ENCODE assay signal across 29 cellular contexts in genomic region chr2:240070907-240071306, GRCh38. TPM values are rescaled to one million over a fixed set of nuclear protein-coding genes. Genes with fewer than 3 reads are reported as not detected.
DNase-seq lines count a peak whose midpoint lies in the region; ATAC-seq, FAIRE-seq and TF ChIP-seq lines count a peak whose summit lies in the region.
"Had no signal": no experiment of that assay in that cellular context is flagged by ENCODE, and none has a peak within 500 bp of the region (broad histone marks: within the 10 kb centered on the region; RNA-seq: fewer than 3 reads in every experiment).

No MANE protein-coding gene starts in this region.

- H3K27me3 ChIP-seq in HepG2 (ENCODE audit: control insufficient read depth in 1 of 2, insufficient read depth in 2 of 2, low read length in 2 of 2) (peaks cover 0 to 13% of the 10 kb centered on the region in 2 experiments; a peak in 2 of 5 replicates), right lobe of liver (no peaks in the 10 kb centered on the region), K562 (ENCODE audit: control insufficient read depth in 2 of 2, insufficient read depth in 2 of 2, low read length in 2 of 2) (no peaks in the 10 kb centered on the region; a peak in 1 of 5 replicates)
- H3K27me3 ChIP-seq: BLaER1 had no signal

- no peaks in the 10 kb centered on the region for H4K20me1 ChIP-seq in HepG2 (ENCODE audit: insufficient read depth, low read length)
- no peaks in the 10 kb centered on the region for H4K20me1 ChIP-seq in K562 (replicated peaks; ENCODE audit: control insufficient read depth, insufficient read depth, low read length)
- H4K20me1 ChIP-seq: BLaER1 had no signal

- TF ChIP-seq CTCF in HepG2 (CRISPR knock-in tag; IDR thresholded peaks at IDR 0.05), result no peak
- no peak for TF ChIP-seq CTCF in right lobe of liver (IDR thresholded peaks at IDR 0.05)
- no peak for TF ChIP-seq CTCF in K562 (IDR thresholded peaks at IDR 0.05 in 2 of 3, conservative IDR thresholded peaks at IDR 0.05 in 1 of 3; ENCODE audit: insufficient read depth in 2 of 3, low read depth in 1 of 3, low read length in 3 of 3)

- H3K4me2 ChIP-seq in HepG2 (ENCODE audit: low read depth, low read length) (no peak overlapping the region), K562 (ENCODE audit: insufficient read depth, low read length) (no peak overlapping the region)
- H3K4me2 ChIP-seq: BLaER1 had no signal

- DNase-seq in HepG2 (ENCODE audit: low spot score), result no peak
- DNase-seq in right lobe of liver, result no peak
- DNase-seq in K562 (ENCODE audit: extremely low read depth in 1 of 4, low spot score in 3 of 4), result no peak
- DNase-seq: ACHN; BE2C; C1 segment of cervical spinal cord; CD4-positive, alpha-beta memory T cell; CD4-positive, CD25-positive, alpha-beta regulatory T cell; CD8-positive, alpha-beta memory T cell; COR-L47; DMS 273 treated with DMSO at 0.1 percent for 48 hours; DMS153; DMS53; DMS79; DND-41; EL; GDM1 had no signal

- H3K4me1 ChIP-seq in HepG2 (ENCODE audit: insufficient read depth, low read length) (no peaks in the 10 kb centered on the region), right lobe of liver (no peaks in the 10 kb centered on the region), K562 (replicated peaks in 1 of 2; ENCODE audit: control insufficient read depth in 2 of 2, insufficient read depth in 2 of 2, low read length in 2 of 2) (no peaks in the 10 kb centered on the region)
- H3K4me1 ChIP-seq: BE2C, BLaER1 had no signal

- no TSS peak for BruUV-seq in HepG2 (replicated peaks; lab: Mats Ljungman, UMichigan)
- no TSS peak for BruUV-seq in K562 (replicated peaks; lab: Mats Ljungman, UMichigan)

- ATAC-seq in HepG2 (no peak), right lobe of liver (no peak), K562 (no peak), GM19397 (IDR thresholded peaks at IDR 0.05; ENCODE audit: unreplicated experiment) (no peak)
- ATAC-seq: GM12878 had no signal

- POLR2A ChIA-PET in HepG2 (lab: Yijun Ruan, JAX), result no interaction called here
- POLR2A ChIA-PET in K562 (lab: Yijun Ruan, JAX), result no interaction called here

- H3K36me3 ChIP-seq in HepG2 (replicated peaks in 1 of 2; ENCODE audit: control insufficient read depth in 1 of 2, insufficient read depth in 2 of 2, low read length in 2 of 2) (no peaks in the 10 kb centered on the region), right lobe of liver (no peaks in the 10 kb centered on the region), K562 (ENCODE audit: control insufficient read depth, insufficient read depth, low read length) (no peaks in the 10 kb centered on the region)
- H3K36me3 ChIP-seq: BE2C, BLaER1 had no signal

- H2AFZ ChIP-seq in HepG2 (ENCODE audit: low read length) (no peak overlapping the region), K562 (ENCODE audit: low read depth, low read length) (no peak overlapping the region)

- H3K9ac ChIP-seq in HepG2 (ENCODE audit: insufficient read depth, low read depth, low read length) (no peak overlapping the region), K562 (ENCODE audit: insufficient read depth in 1 of 2, low read depth in 2 of 2, low read length in 2 of 2) (no peak overlapping the region)
- H3K9ac ChIP-seq: BLaER1 had no signal

- TF ChIP-seq EP300 in HepG2 (IDR thresholded peaks at IDR 0.05; ENCODE audit: low read depth in 2 of 2, low read length in 2 of 2) (no peak), HepG2 (CRISPR knock-in tag; IDR thresholded peaks at IDR 0.05; ENCODE audit: borderline replicate concordance) (no peak), K562 (IDR thresholded peaks at IDR 0.05; ENCODE audit: low read length) (no peak)

- intact Hi-C loops in HepG2 (cut with micrococcal nuclease; ENCODE audit: unreplicated experiment), result no loop called here
- intact Hi-C loops in right lobe of liver (cut with DNase I), result no loop called here
- intact Hi-C loops in K562 (cut with micrococcal nuclease), result no loop called here

- no peaks in the 10 kb centered on the region for H3K79me2 ChIP-seq in HepG2 (ENCODE audit: insufficient read depth, low read length)
- H3K79me2 ChIP-seq in K562 (ENCODE audit: control insufficient read depth, insufficient read depth, low read length), result no peaks in the 10 kb centered on the region

- TF ChIP-seq POLR2A in HepG2 (IDR thresholded peaks at IDR 0.05; ENCODE audit: insufficient read depth in 1 of 2, low read depth in 2 of 2, low read length in 2 of 2), result no peak
- TF ChIP-seq POLR2A in right lobe of liver (IDR thresholded peaks at IDR 0.05), result no peak
- TF ChIP-seq POLR2A in K562 (conservative IDR thresholded peaks at IDR 0.05), result no peak

- H3K9me3 ChIP-seq in HepG2 (ENCODE audit: low read length) (no peaks in the 10 kb centered on the region), right lobe of liver (no peaks in the 10 kb centered on the region), K562 (replicated peaks; ENCODE audit: control insufficient read depth, insufficient read depth, low read depth, low read length) (no peaks in the 10 kb centered on the region)
- H3K9me3 ChIP-seq: BE2C had no signal

- CTCF ChIA-PET in HepG2 (lab: Yijun Ruan, JAX; ENCODE audit: low intra/inter-chr PET ratio, low total read pairs), result no interaction called here
- CTCF ChIA-PET in K562 (lab: Yijun Ruan, JAX; ENCODE audit: low intra/inter-chr PET ratio), result no interaction called here

- FAIRE-seq in HepG2 (lab: Jason Lieb, UNC) (no peak), K562 (lab: Jason Lieb, UNC) (no peak)
- FAIRE-seq: GM12878, GM12892, GM18507 had no signal

- no peak overlapping the region for H3K4me3 ChIP-seq in HepG2 (replicated peaks in 1 of 3; ENCODE audit: insufficient read depth in 1 of 3, low read depth in 2 of 3, low read length in 3 of 3)
- no peak overlapping the region for H3K4me3 ChIP-seq in right lobe of liver
- H3K4me3 ChIP-seq in K562, result no peak overlapping the region
- H3K4me3 ChIP-seq: BLaER1, GM12878 had no signal

- H3K27ac ChIP-seq in HepG2 (ENCODE audit: extremely low read length, insufficient read depth, low read length), result no peak overlapping the region
- no peak overlapping the region for H3K27ac ChIP-seq in right lobe of liver
- no peak overlapping the region for H3K27ac ChIP-seq in K562 (ENCODE audit: extremely low read depth, low read depth, low read length)
- H3K27ac ChIP-seq: 22Rv1, BLaER1 had no signal

- no peaks in the 10 kb centered on the region for H3K9me1 ChIP-seq in K562 (ENCODE audit: control insufficient read depth, insufficient read depth, low read length)

- TF ChIP-seq RAD21 in HepG2 (CRISPR knock-in tag; IDR thresholded peaks at IDR 0.05) (no peak), K562 (CRISPR knock-in tag; conservative IDR thresholded peaks at IDR 0.05 in 1 of 2, IDR thresholded peaks at IDR 0.05 in 1 of 2) (no peak)

- 27% methylated on average over 3 of the region's 3 CpGs for WGBS in HepG2 (ENCODE audit: low lambda C conversion rate)
- 85% methylated on average over 3 of the region's 3 CpGs for WGBS in right lobe of liver (ENCODE audit: insufficient coverage, low coverage, low lambda C conversion rate, missing lambda C conversion rate)
- 0% methylated on average over 3 of the region's 3 CpGs for WGBS in K562 (ENCODE audit: insufficient coverage, low coverage, missing lambda C conversion rate)

- in situ Hi-C loops in HepG2 (cut with HindIII; ENCODE audit: extremely low pct_ligation_motif_present, low pct_unique_long_range_greater_than_20kb) (no loop called here), K562 (cut with MboI) (no loop called here)

RNA-seq across cellular contexts. Expression of gene OR6B3, which starts 17.6 kb away (rescaled TPM):
- total RNA-seq in HepG2 (2016; rRNA removed; fragmentation: Illumina TruSeq; extraction: Trizol) (not detected in 2 replicates), right lobe of liver (not detected), K562 (2014; rRNA removed) (not detected in 2 replicates), K562 (2014; rRNA removed; fragmentation: Illumina TruSeq; extraction: Trizol) (not detected in 2 replicates), K562 (2015; rRNA removed; fragmentation: Illumina TruSeq; extraction: Trizol) (not detected in 2 replicates), K562 (2021) (not detected in 2 replicates)
- not detected in 2 replicates for total RNA-seq in HepG2 (2016; cell fraction: cytosol; rRNA removed; fragmentation: Illumina TruSeq; extraction: Trizol; ENCODE audit: low read depth)
- not detected in 2 replicates for total RNA-seq in HepG2 (2016; cell fraction: insoluble cytoplasmic fraction; rRNA removed; fragmentation: Illumina TruSeq; extraction: Trizol)
- total RNA-seq in HepG2 (2016; cell fraction: membrane; rRNA removed; fragmentation: Illumina TruSeq; extraction: Trizol), result not detected in 2 replicates
- total RNA-seq in HepG2 (2016; cell fraction: nucleus; rRNA removed; fragmentation: Illumina TruSeq; extraction: Trizol), result not detected in 2 replicates
- polyA plus RNA-seq in HepG2 (2011; rRNA removed) (not detected in 2 replicates), K562 (2011; rRNA removed) (not detected in 2 replicates), K562 (2014; fragmentation: Illumina TruSeq; extraction: Trizol) (not detected in 2 replicates), K562 (2014; fragmentation: Nextera tagmentation; extraction: Ambion mirVana) (not detected), K562 (2014; rRNA removed) (not detected in 2 replicates)
- polyA plus RNA-seq in HepG2 (2011; cell fraction: cytosol; rRNA removed), result not detected in 2 replicates
- polyA plus RNA-seq in HepG2 (2011; cell fraction: nucleus; rRNA removed), result not detected in 2 replicates
- not detected in 2 replicates for polyA plus RNA-seq in HepG2 (2012)
- not detected in 2 replicates for polyA plus RNA-seq in HepG2 (2016; cell fraction: cytosol; fragmentation: Illumina TruSeq; extraction: Trizol; ENCODE audit: low read depth)
- polyA plus RNA-seq in HepG2 (2016; cell fraction: insoluble cytoplasmic fraction; fragmentation: Illumina TruSeq; extraction: Trizol; ENCODE audit: low read depth), result not detected in 2 replicates
- not detected in 2 replicates for polyA plus RNA-seq in HepG2 (2016; cell fraction: membrane; fragmentation: Illumina TruSeq; extraction: Trizol; ENCODE audit: low read depth)
- polyA plus RNA-seq in HepG2 (2016; cell fraction: nucleus; fragmentation: Illumina TruSeq; extraction: Trizol; ENCODE audit: insufficient read depth, low read depth), result not detected in 2 replicates
- polyA minus RNA-seq in HepG2 (2011; rRNA and poly(A)+ RNA removed; ENCODE audit: low replicate concordance), result not detected in 2 replicates
- polyA minus RNA-seq in HepG2 (2011; cell fraction: cytosol; rRNA and poly(A)+ RNA removed), result not detected in 2 replicates
- not detected in 2 replicates for polyA minus RNA-seq in HepG2 (2011; cell fraction: nucleus; rRNA and poly(A)+ RNA removed)
- total RNA-seq in K562 (2011; cell fraction: chromatin; rRNA removed; ENCODE audit: low replicate concordance), result not detected in 2 replicates
- total RNA-seq in K562 (2011; cell fraction: nucleolus; rRNA removed), result not detected in 2 replicates
- not detected in 2 replicates for total RNA-seq in K562 (2011; cell fraction: nucleoplasm; rRNA removed)
- polyA plus RNA-seq in K562 (2011; cell fraction: cytosol; rRNA removed), result not detected in 2 replicates
- polyA plus RNA-seq in K562 (2011; cell fraction: nucleus; rRNA removed), result not detected in 2 replicates
- not detected in 2 replicates for polyA plus RNA-seq in K562 (2012)
- not detected in 2 replicates for polyA minus RNA-seq in K562 (2011; rRNA and poly(A)+ RNA removed)
- polyA minus RNA-seq in K562 (2011; cell fraction: cytosol; rRNA and poly(A)+ RNA removed), result not detected in 2 replicates
- polyA minus RNA-seq in K562 (2011; cell fraction: nucleus; rRNA and poly(A)+ RNA removed), result not detected in 2 replicates
- total RNA-seq: A172; A673; CD4-positive, alpha-beta memory T cell; CD4-positive, CD25-positive, alpha-beta regulatory T cell; CD8-positive, alpha-beta memory T cell; Daoy; G401; GM12878 had no signal
- polyA plus RNA-seq: AG04450; CD14-positive monocyte; CD4-positive, alpha-beta memory T cell; CD4-positive, CD25-positive, alpha-beta regulatory T cell; CD8-positive, alpha-beta memory T cell; GM12878 had no signal

RNA-seq across cellular contexts. Expression of gene OR6B2, which starts 40.7 kb away (rescaled TPM):
- total RNA-seq in HepG2 (2016; rRNA removed; fragmentation: Illumina TruSeq; extraction: Trizol) (not detected in 2 replicates), right lobe of liver (not detected), K562 (2014; rRNA removed) (not detected in 2 replicates), K562 (2014; rRNA removed; fragmentation: Illumina TruSeq; extraction: Trizol) (not detected in 2 replicates), K562 (2015; rRNA removed; fragmentation: Illumina TruSeq; extraction: Trizol) (not detected in 2 replicates), K562 (2021) (not detected in 2 replicates)
- not detected in 2 replicates for total RNA-seq in HepG2 (2016; cell fraction: cytosol; rRNA removed; fragmentation: Illumina TruSeq; extraction: Trizol; ENCODE audit: low read depth)
- not detected in 2 replicates for total RNA-seq in HepG2 (2016; cell fraction: insoluble cytoplasmic fraction; rRNA removed; fragmentation: Illumina TruSeq; extraction: Trizol)
- total RNA-seq in HepG2 (2016; cell fraction: membrane; rRNA removed; fragmentation: Illumina TruSeq; extraction: Trizol), result not detected in 2 replicates
- not detected in 2 replicates for total RNA-seq in HepG2 (2016; cell fraction: nucleus; rRNA removed; fragmentation: Illumina TruSeq; extraction: Trizol)
- polyA plus RNA-seq in HepG2 (2011; rRNA removed) (not detected in 2 replicates), K562 (2011; rRNA removed) (not detected in 2 replicates), K562 (2014; fragmentation: Illumina TruSeq; extraction: Trizol) (not detected in 2 replicates), K562 (2014; fragmentation: Nextera tagmentation; extraction: Ambion mirVana) (not detected), K562 (2014; rRNA removed) (not detected in 2 replicates)
- not detected in 2 replicates for polyA plus RNA-seq in HepG2 (2011; cell fraction: cytosol; rRNA removed)
- not detected in 2 replicates for polyA plus RNA-seq in HepG2 (2011; cell fraction: nucleus; rRNA removed)
- polyA plus RNA-seq in HepG2 (2012), result not detected in 2 replicates
- polyA plus RNA-seq in HepG2 (2016; cell fraction: cytosol; fragmentation: Illumina TruSeq; extraction: Trizol; ENCODE audit: low read depth), result not detected in 2 replicates
- polyA plus RNA-seq in HepG2 (2016; cell fraction: insoluble cytoplasmic fraction; fragmentation: Illumina TruSeq; extraction: Trizol; ENCODE audit: low read depth), result not detected in 2 replicates
- not detected in 2 replicates for polyA plus RNA-seq in HepG2 (2016; cell fraction: membrane; fragmentation: Illumina TruSeq; extraction: Trizol; ENCODE audit: low read depth)
- polyA plus RNA-seq in HepG2 (2016; cell fraction: nucleus; fragmentation: Illumina TruSeq; extraction: Trizol; ENCODE audit: insufficient read depth, low read depth), result not detected in 2 replicates
- not detected in 2 replicates for polyA minus RNA-seq in HepG2 (2011; rRNA and poly(A)+ RNA removed; ENCODE audit: low replicate concordance)
- polyA minus RNA-seq in HepG2 (2011; cell fraction: cytosol; rRNA and poly(A)+ RNA removed), result not detected in 2 replicates
- polyA minus RNA-seq in HepG2 (2011; cell fraction: nucleus; rRNA and poly(A)+ RNA removed), result not detected in 2 replicates
- not detected in 2 replicates for total RNA-seq in K562 (2011; cell fraction: chromatin; rRNA removed; ENCODE audit: low replicate concordance)
- total RNA-seq in K562 (2011; cell fraction: nucleolus; rRNA removed), result not detected in 2 replicates
- not detected in 2 replicates for total RNA-seq in K562 (2011; cell fraction: nucleoplasm; rRNA removed)
- not detected in 2 replicates for polyA plus RNA-seq in K562 (2011; cell fraction: cytosol; rRNA removed)
- not detected in 2 replicates for polyA plus RNA-seq in K562 (2011; cell fraction: nucleus; rRNA removed)
- polyA plus RNA-seq in K562 (2012), result not detected in 2 replicates
- polyA minus RNA-seq in K562 (2011; rRNA and poly(A)+ RNA removed), result not detected in 2 replicates
- polyA minus RNA-seq in K562 (2011; cell fraction: cytosol; rRNA and poly(A)+ RNA removed), result not detected in 2 replicates
- polyA minus RNA-seq in K562 (2011; cell fraction: nucleus; rRNA and poly(A)+ RNA removed), result not detected in 2 replicates
- total RNA-seq: A172; A673; CD4-positive, alpha-beta memory T cell; CD4-positive, CD25-positive, alpha-beta regulatory T cell; CD8-positive, alpha-beta memory T cell; Daoy; G401; GM12878 had no signal
- polyA plus RNA-seq: AG04450; CD14-positive monocyte; CD4-positive, alpha-beta memory T cell; CD4-positive, CD25-positive, alpha-beta regulatory T cell; CD8-positive, alpha-beta memory T cell; GM12878 had no signal

RNA-seq across cellular contexts. Expression of gene NDUFA10, which starts 45.8 kb away (rescaled TPM):
- total RNA-seq in HepG2 (2016; rRNA removed; fragmentation: Illumina TruSeq; extraction: Trizol) (225 and 270 TPM in 2 replicates), right lobe of liver (100 to 1,000 TPM in 5 of 6 experiments, 10 to 100 TPM in 1; 84.1 to 162 (median 116) TPM), K562 (2014; rRNA removed) (112 and 146 TPM in 2 replicates), K562 (2014; rRNA removed; fragmentation: Illumina TruSeq; extraction: Trizol) (95.8 and 98.4 TPM in 2 replicates), K562 (2015; rRNA removed; fragmentation: Illumina TruSeq; extraction: Trizol) (75.4 and 86.4 TPM in 2 replicates), K562 (2021) (114 and 115 TPM in 2 replicates)
- total RNA-seq in HepG2 (2016; cell fraction: cytosol; rRNA removed; fragmentation: Illumina TruSeq; extraction: Trizol; ENCODE audit: low read depth), result 68.9 and 69.8 TPM in 2 replicates
- total RNA-seq in HepG2 (2016; cell fraction: insoluble cytoplasmic fraction; rRNA removed; fragmentation: Illumina TruSeq; extraction: Trizol), result 224 and 283 TPM in 2 replicates
- total RNA-seq in HepG2 (2016; cell fraction: membrane; rRNA removed; fragmentation: Illumina TruSeq; extraction: Trizol), result 92.8 and 99.0 TPM in 2 replicates
- total RNA-seq in HepG2 (2016; cell fraction: nucleus; rRNA removed; fragmentation: Illumina TruSeq; extraction: Trizol), result 97.3 and 118 TPM in 2 replicates
- polyA plus RNA-seq in HepG2 (2011; rRNA removed) (152 and 157 TPM in 2 replicates), K562 (2011; rRNA removed) (109 and 111 TPM in 2 replicates), K562 (2014; fragmentation: Illumina TruSeq; extraction: Trizol) (99.8 and 101 TPM in 2 replicates), K562 (2014; fragmentation: Nextera tagmentation; extraction: Ambion mirVana) (10 to 100 TPM; 34.9 to 82.0 TPM), K562 (2014; rRNA removed) (127 and 136 TPM in 2 replicates)
- polyA plus RNA-seq in HepG2 (2011; cell fraction: cytosol; rRNA removed), result 172 and 195 TPM in 2 replicates
- 154 and 158 TPM in 2 replicates for polyA plus RNA-seq in HepG2 (2011; cell fraction: nucleus; rRNA removed)
- polyA plus RNA-seq in HepG2 (2012), result 141 and 153 TPM in 2 replicates
- 36.2 and 39.6 TPM in 2 replicates for polyA plus RNA-seq in HepG2 (2016; cell fraction: cytosol; fragmentation: Illumina TruSeq; extraction: Trizol; ENCODE audit: low read depth)
- polyA plus RNA-seq in HepG2 (2016; cell fraction: insoluble cytoplasmic fraction; fragmentation: Illumina TruSeq; extraction: Trizol; ENCODE audit: low read depth), result 218 and 228 TPM in 2 replicates
- 55.6 and 65.3 TPM in 2 replicates for polyA plus RNA-seq in HepG2 (2016; cell fraction: membrane; fragmentation: Illumina TruSeq; extraction: Trizol; ENCODE audit: low read depth)
- polyA plus RNA-seq in HepG2 (2016; cell fraction: nucleus; fragmentation: Illumina TruSeq; extraction: Trizol; ENCODE audit: insufficient read depth, low read depth), result 112 and 119 TPM in 2 replicates
- 102 and 172 TPM in 2 replicates for polyA minus RNA-seq in HepG2 (2011; rRNA and poly(A)+ RNA removed; ENCODE audit: low replicate concordance)
- 48.1 and 58.0 TPM in 2 replicates for polyA minus RNA-seq in HepG2 (2011; cell fraction: cytosol; rRNA and poly(A)+ RNA removed)
- 124 and 130 TPM in 2 replicates for polyA minus RNA-seq in HepG2 (2011; cell fraction: nucleus; rRNA and poly(A)+ RNA removed)
- total RNA-seq in K562 (2011; cell fraction: chromatin; rRNA removed; ENCODE audit: low replicate concordance), result 126 and 190 TPM in 2 replicates
- total RNA-seq in K562 (2011; cell fraction: nucleolus; rRNA removed), result 80.0 and 88.7 TPM in 2 replicates
- total RNA-seq in K562 (2011; cell fraction: nucleoplasm; rRNA removed), result 131 and 189 TPM in 2 replicates
- polyA plus RNA-seq in K562 (2011; cell fraction: cytosol; rRNA removed), result 103 and 123 TPM in 2 replicates
- 136 and 155 TPM in 2 replicates for polyA plus RNA-seq in K562 (2011; cell fraction: nucleus; rRNA removed)
- polyA plus RNA-seq in K562 (2012), result 66.8 and 88.7 TPM in 2 replicates
- 97.0 and 110 TPM in 2 replicates for polyA minus RNA-seq in K562 (2011; rRNA and poly(A)+ RNA removed)
- 34.7 and 43.2 TPM in 2 replicates for polyA minus RNA-seq in K562 (2011; cell fraction: cytosol; rRNA and poly(A)+ RNA removed)
- 56.4 and 77.4 TPM in 2 replicates for polyA minus RNA-seq in K562 (2011; cell fraction: nucleus; rRNA and poly(A)+ RNA removed)

Comparison
In these comparisons a context has a peak if more than half of its experiments do, and no peak if none do; other contexts are left out.
1. Of the 241 proteins assayed by ChIP-seq in both HepG2 and K562: peak only in HepG2: MAFF and MAFK; only in K562: none; in both: none; in neither: 239.